22 cellular contexts compared by ENCODE assay signal in genomic region chr1:213179784-213180183, GRCh38.
"Had no signal": no experiment of that assay in that cellular context is flagged by ENCODE, and none has a peak within 500 bp of the region (broad histone marks: within the 10 kb centered on the region; RNA-seq: fewer than 3 reads in every experiment).

No MANE protein-coding gene starts in this region.

- H3K4me3 Mint-ChIP-seq: natural killer cell treated with Interleukin-12 subunit alpha and Interleukin-12 subunit beta and Interleukin-15 and Interleukin-18, amount 100 ng/mL, for 72 hours; neural progenitor cell; stimulated activated memory B cell treated with anti-CD40 and anti-IgM and Interleukin-4, amounts not matched to agents 10 μg/mL and 1 μg/mL and 100 μg/mL, for 72 hours; stimulated activated naive CD8-positive, alpha-beta T cell treated with anti-CD3 and anti-CD28 coated beads, Interleukin-15, Interleukin-2, amounts not matched to agents 100 ng/mL and 50 ng/mL, for 24 hours had no signal

- DNase-seq: dermis blood vessel endothelial cell; esophagus squamous epithelium; foreskin fibroblast; kidney; left cardiac atrium; left ventricle myocardium superior; mesenchymal stem cell; midbrain; nucleus accumbens; pancreas; right cardiac atrium; stimulated activated CD4-positive, alpha-beta T cell treated with anti-CD3 and anti-CD28 coated beads, Interleukin-15, amount 100 ng/mL, for 24 hours; stimulated activated CD4-positive, alpha-beta T cell treated with anti-CD3 and anti-CD28 coated beads, Interleukin-1b, Interleukin-23, amount 100 ng/mL, for 48 hours; stimulated activated CD4-positive, alpha-beta T cell treated with anti-CD3 and anti-CD28 coated beads, Interleukin-4, amount 100 ng/mL, for 24 hours; tibial artery; upper lobe of left lung; uterus had no signal

- H3K27ac Mint-ChIP-seq: natural killer cell treated with Interleukin-12 subunit alpha and Interleukin-12 subunit beta and Interleukin-15 and Interleukin-18, amount 100 ng/mL, for 72 hours; neural progenitor cell; progenitor cell of endocrine pancreas; stimulated activated memory B cell treated with anti-CD40 and anti-IgM and Interleukin-4, amounts not matched to agents 10 μg/mL and 1 μg/mL and 100 μg/mL, for 72 hours; stimulated activated naive CD8-positive, alpha-beta T cell treated with anti-CD3 and anti-CD28 coated beads, Interleukin-15, Interleukin-2, amounts not matched to agents 100 ng/mL and 50 ng/mL, for 24 hours had no signal

- H3K9me3 Mint-ChIP-seq: natural killer cell treated with Interleukin-12 subunit alpha and Interleukin-12 subunit beta and Interleukin-15 and Interleukin-18, amount 100 ng/mL, for 72 hours had no signal

- H3K27me3 Mint-ChIP-seq: natural killer cell treated with Interleukin-12 subunit alpha and Interleukin-12 subunit beta and Interleukin-15 and Interleukin-18, amount 100 ng/mL, for 72 hours; progenitor cell of endocrine pancreas; stimulated activated memory B cell treated with anti-CD40 and anti-IgM and Interleukin-4, amounts not matched to agents 10 μg/mL and 1 μg/mL and 100 μg/mL, for 72 hours; stimulated activated naive CD8-positive, alpha-beta T cell treated with anti-CD3 and anti-CD28 coated beads, Interleukin-15, Interleukin-2, amounts not matched to agents 100 ng/mL and 50 ng/mL, for 24 hours had no signal

- H3K4me1 Mint-ChIP-seq: stimulated activated memory B cell treated with anti-CD40 and anti-IgM and Interleukin-4, amounts not matched to agents 10 μg/mL and 1 μg/mL and 100 μg/mL, for 72 hours had no signal

- ATAC-seq: left cardiac atrium; left ventricle myocardium superior; natural killer cell treated with Interleukin-12 subunit alpha and Interleukin-12 subunit beta and Interleukin-15 and Interleukin-18, amount 100 ng/mL, for 72 hours; pancreas; right cardiac atrium; stimulated activated memory B cell treated with anti-CD40 and anti-IgM and Interleukin-4, amounts not matched to agents 10 μg/mL and 1 μg/mL and 100 μg/mL, for 72 hours had no signal
